Comparison of ENCODE assay signal across 2 cellular contexts in the genomic region with DNA sequence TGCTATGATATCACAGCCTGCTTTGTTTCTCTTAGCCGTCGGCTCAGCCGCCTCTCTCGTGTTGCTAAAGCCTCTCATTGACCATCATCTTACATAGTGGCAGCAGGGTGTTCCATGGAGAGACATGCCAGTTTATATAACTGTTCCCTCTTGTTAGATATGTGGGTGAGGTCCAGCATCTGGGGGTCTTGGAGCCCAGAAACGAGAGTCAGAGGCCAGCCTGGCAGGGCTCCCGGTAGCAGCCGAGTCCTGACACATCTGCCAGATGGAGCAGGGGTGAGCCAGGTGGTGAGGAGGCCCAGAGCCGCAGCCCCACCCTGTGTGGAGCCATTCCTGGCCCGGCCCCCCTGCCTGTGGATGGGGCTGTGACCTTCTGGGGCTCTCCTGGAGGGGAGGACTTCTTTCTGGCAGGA.
TF ChIP-seq lines count a peak whose summit lies in the region.

No MANE protein-coding gene starts in this region.

TF ChIP-seq in HepG2, 621 proteins besides CTCF, POLR2A, EP300 and RAD21:
- TF ChIP-seq ZNF550 (CRISPR knock-in tag; IDR thresholded peaks at IDR 0.05; ENCODE audit: borderline replicate concordance), result no peak
TF ChIP-seq in HepG2: peak in this region for 0.

TF ChIP-seq in GM12891, 5 proteins besides CTCF, POLR2A, EP300 and RAD21:
- TF ChIP-seq PAX5 (IDR thresholded peaks at IDR 0.05; ENCODE audit: insufficient read depth, low read length, severe bottlenecking), result no peak
- no peak for TF ChIP-seq POU2F2 (IDR thresholded peaks at IDR 0.05; ENCODE audit: low read depth, low read length)
- TF ChIP-seq SPI1 (IDR thresholded peaks at IDR 0.05; ENCODE audit: low read depth, low read length), result no peak
- TF ChIP-seq POLR2AphosphoS5 (IDR thresholded peaks at IDR 0.05; ENCODE audit: low read depth, low read length), result no peak
- TF ChIP-seq TAF1 (IDR thresholded peaks at IDR 0.05; ENCODE audit: low read depth, low read length), result no peak
